In the genomic region with DNA sequence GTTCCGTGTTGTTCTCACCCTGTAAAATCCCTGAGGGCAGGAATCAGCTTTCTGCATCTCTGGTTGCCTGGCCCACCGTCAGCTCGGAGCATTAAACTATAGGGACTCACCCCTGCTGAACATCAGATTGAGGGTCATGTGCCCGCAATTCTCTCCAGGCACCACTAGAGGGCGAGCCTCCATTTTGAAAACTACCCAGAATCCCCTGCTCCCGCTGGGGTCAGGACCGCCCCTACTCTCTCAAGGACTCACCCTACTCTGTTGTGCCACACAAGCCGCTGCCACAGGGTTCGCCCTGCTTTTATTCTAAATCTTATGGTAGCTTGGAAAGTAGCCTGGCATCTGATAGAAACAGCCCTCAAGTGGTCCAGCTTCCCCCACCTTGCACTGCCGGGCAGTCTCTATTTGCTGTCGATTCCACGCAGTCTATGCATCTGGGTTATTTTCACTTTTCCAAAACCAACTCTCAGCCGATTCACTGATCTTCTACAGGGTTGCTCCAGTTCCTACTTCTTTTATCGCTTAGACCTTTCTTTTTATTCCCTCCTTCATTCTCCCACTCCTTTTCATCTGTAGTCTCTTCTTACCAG, we compare ENCODE assay signal across 8 cellular contexts.
DNase-seq lines count a peak whose midpoint lies in the region; ATAC-seq lines count a peak whose summit lies in the region.

No MANE protein-coding gene starts in this region.

- no peaks in the 10 kb centered on the region for H3K4me1 Mint-ChIP-seq in activated naive CD8-positive, alpha-beta T cell treated with anti-CD3 and anti-CD28 coated beads, Interleukin-2, amount 50 U/mL, for 24 hours

- no peaks in the 10 kb centered on the region for H3K27me3 ChIP-seq in mesendoderm (ENCODE audit: insufficient read depth, low read length, poor library complexity)

- H4K8ac ChIP-seq in mesendoderm (ENCODE audit: low read depth, low read length): no peak overlapping the region

- H3K4ac ChIP-seq in mesendoderm (ENCODE audit: low read depth, low read length): no peak overlapping the region

- H2BK15ac ChIP-seq in mesendoderm (replicated peaks; ENCODE audit: low read depth): no peak overlapping the region

- H3K23ac ChIP-seq in mesendoderm (ENCODE audit: low read length): no peak overlapping the region

- H2AK5ac ChIP-seq in mesendoderm (ENCODE audit: low read length): no peak overlapping the region

- H3K36me3 ChIP-seq in mesendoderm (ENCODE audit: control insufficient read depth, insufficient read depth, low read length): no peaks in the 10 kb centered on the region

- H3K27ac ChIP-seq in mesendoderm (ENCODE audit: low read depth, low read length): no peak overlapping the region

- no peak overlapping the region for H2BK5ac ChIP-seq in mesendoderm (ENCODE audit: low read length)

- peak; percentile 76 for ATAC-seq in GM19455 (IDR thresholded peaks at IDR 0.05; ENCODE audit: unreplicated experiment)
- ATAC-seq in activated naive CD8-positive, alpha-beta T cell treated with anti-CD3 and anti-CD28 coated beads, Interleukin-2, amount 50 U/mL, for 24 hours: no peak
- no peak for ATAC-seq in GM18907 (IDR thresholded peaks at IDR 0.05; ENCODE audit: unreplicated experiment)

- H3K27me3 Mint-ChIP-seq in activated naive CD8-positive, alpha-beta T cell treated with anti-CD3 and anti-CD28 coated beads, Interleukin-2, amount 50 U/mL, for 24 hours: peaks cover 2% of the 10 kb centered on the region

- WGBS in mesendoderm (ENCODE audit: extremely low coverage, insufficient coverage, low lambda C conversion rate): no CpG with 5 or more reads among the region's 14 CpGs

- H3K27ac Mint-ChIP-seq in activated naive CD8-positive, alpha-beta T cell treated with anti-CD3 and anti-CD28 coated beads, Interleukin-2, amount 50 U/mL, for 24 hours: no peak overlapping the region

- H3K4me2 ChIP-seq in mesendoderm (ENCODE audit: low read length): no peak overlapping the region

- no peak overlapping the region for H4K5ac ChIP-seq in mesendoderm (ENCODE audit: low read length)

- H3K56ac ChIP-seq in mesendoderm (ENCODE audit: low read length): no peak overlapping the region

- no peaks in the 10 kb centered on the region for H3K4me1 ChIP-seq in mesendoderm (ENCODE audit: control insufficient read depth, low read depth, low read length)

- H3K36me3 Mint-ChIP-seq in activated naive CD8-positive, alpha-beta T cell treated with anti-CD3 and anti-CD28 coated beads, Interleukin-2, amount 50 U/mL, for 24 hours (ENCODE audit: low read depth): no peaks in the 10 kb centered on the region

- no peaks in the 10 kb centered on the region for H3K79me1 ChIP-seq in mesendoderm (ENCODE audit: low read length)

- H3K79me2 ChIP-seq in mesendoderm (ENCODE audit: control insufficient read depth, insufficient read depth, low read length): no peaks in the 10 kb centered on the region

- no peak overlapping the region for H2BK120ac ChIP-seq in mesendoderm (ENCODE audit: low read depth, low read length)

- H3K9ac ChIP-seq in mesendoderm (ENCODE audit: low read length): no peak overlapping the region

- no peak overlapping the region for H3K18ac ChIP-seq in mesendoderm (ENCODE audit: low read length)

- DNase-seq in EL (peak; percentile 9), HuH-7.5 (ENCODE audit: low spot score) (peak; percentile 28), mesendoderm (peak; percentile 63), T1000 (lab: John Stamatoyannopoulos, UW) (no peak), DMS79 (lab: John Stamatoyannopoulos, UW) (no peak)
- DNase-seq in activated naive CD8-positive, alpha-beta T cell treated with anti-CD3 and anti-CD28 coated beads, Interleukin-2, amount 50 U/mL, for 24 hours: peak; percentile 32

- H3K9me3 Mint-ChIP-seq in activated naive CD8-positive, alpha-beta T cell treated with anti-CD3 and anti-CD28 coated beads, Interleukin-2, amount 50 U/mL, for 24 hours: no peaks in the 10 kb centered on the region

- no peak overlapping the region for H3K4me3 ChIP-seq in mesendoderm (ENCODE audit: low read length)

- no peak overlapping the region for H3K4me3 Mint-ChIP-seq in activated naive CD8-positive, alpha-beta T cell treated with anti-CD3 and anti-CD28 coated beads, Interleukin-2, amount 50 U/mL, for 24 hours

Comparison
In these comparisons a context has a peak if more than half of its experiments do, and no peak if none do; other contexts are left out.
1. DNase-seq: peak in EL (single experiment), HuH-7.5 (single experiment), activated naive CD8-positive, alpha-beta T cell treated with anti-CD3 and anti-CD28 coated beads, Interleukin-2, amount 50 U/mL, for 24 hours (single experiment) and mesendoderm (single experiment); none in T1000 (single experiment) and DMS79 (single experiment).